In the genomic region with DNA sequence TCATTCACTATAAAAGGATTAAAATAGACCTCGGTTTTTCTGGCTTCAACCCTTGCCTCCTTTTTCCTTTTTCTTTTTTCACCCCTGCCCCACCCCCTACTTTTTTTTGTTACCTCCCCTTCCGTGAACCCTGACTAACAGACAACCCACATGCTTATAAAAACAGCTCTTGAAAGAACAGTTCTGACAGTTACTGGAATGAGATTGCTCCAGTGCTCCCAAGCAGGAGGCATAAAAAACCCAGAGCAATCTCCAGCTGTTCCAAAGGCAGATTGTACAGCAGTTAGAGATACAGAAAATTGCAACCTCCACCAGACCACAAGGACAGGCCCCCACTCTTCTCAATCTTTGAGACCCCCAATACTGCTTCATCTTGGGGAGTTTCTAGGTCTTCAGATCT, we compare ENCODE assay signal across 16 cellular contexts. TPM values are rescaled to one million over a fixed set of nuclear protein-coding genes. Genes with fewer than 3 reads are reported as not detected.
DNase-seq lines count a peak whose midpoint lies in the region; ATAC-seq and TF ChIP-seq lines count a peak whose summit lies in the region.
"Had no signal": no experiment of that assay in that cellular context is flagged by ENCODE, and none has a peak within 500 bp of the region (broad histone marks: within the 10 kb centered on the region; RNA-seq: fewer than 3 reads in every experiment).

No MANE protein-coding gene starts in this region.

- H3K4me2 ChIP-seq in mesendoderm (ENCODE audit: low read length) = no peak overlapping the region
- H3K4me2 ChIP-seq: BLaER1 treated with 17β-estradiol and CSF1 and Interleukin-3, amounts not matched to agents 10 nM and 100 nM had no signal

- no peak overlapping the region for H2AFZ ChIP-seq in ACC112 (ENCODE audit: low read length, unreplicated experiment)

- H3K36me3 ChIP-seq in ACC112 (ENCODE audit: insufficient read depth, low read length) (no peaks in the 10 kb centered on the region), adipocyte (ENCODE audit: control insufficient read depth, insufficient read depth, low read length, severe bottlenecking) (no peaks in the 10 kb centered on the region), mesendoderm (ENCODE audit: control insufficient read depth, insufficient read depth, low read length) (no peaks in the 10 kb centered on the region), HAP-1 (replicated peaks) (no peaks in the 10 kb centered on the region)
- H3K36me3 ChIP-seq: BLaER1 treated with 17β-estradiol and CSF1 and Interleukin-3, amounts not matched to agents 10 nM and 100 nM had no signal

- ATAC-seq in GM19023 (IDR thresholded peaks at IDR 0.05; ENCODE audit: unreplicated experiment) = no peak
- ATAC-seq: HCT116 had no signal

- H3K79me1 ChIP-seq in mesendoderm (ENCODE audit: low read length) = no peaks in the 10 kb centered on the region

- DNase-seq in adipocyte (ENCODE audit: low read depth) = no peak
- peak; percentile 10 for DNase-seq in fibroblast of mammary gland (ENCODE audit: low read depth)
- DNase-seq in mesendoderm = no peak
- DNase-seq in NK-92 (lab: John Stamatoyannopoulos, UW; ENCODE audit: unreplicated experiment) = no peak
- no peak for DNase-seq in activated CD4-positive, alpha-beta T cell treated with anti-CD3 and anti-CD28 coated beads for 1 hour
- DNase-seq in HAP-1 (ENCODE audit: low spot score in 2 of 2) = no peak
- DNase-seq: 8988T; ACHN; CD4-positive, CD25-positive, alpha-beta regulatory T cell; DMS53; GF-D8; IMR-90 had no signal

- H3K79me2 ChIP-seq in ACC112 (ENCODE audit: control insufficient read depth, insufficient read depth, low read length, unreplicated experiment) (no peaks in the 10 kb centered on the region), mesendoderm (ENCODE audit: control insufficient read depth, insufficient read depth, low read length) (no peaks in the 10 kb centered on the region)

- H3K27me3 ChIP-seq in ACC112 (ENCODE audit: insufficient read depth, low read length) (peaks cover 50% of the 10 kb centered on the region), adipocyte (replicated peaks; ENCODE audit: control insufficient read depth, insufficient read depth, low read length) (peaks cover 30% of the 10 kb centered on the region), mesendoderm (ENCODE audit: insufficient read depth, low read length, poor library complexity) (no peaks in the 10 kb centered on the region), HAP-1 (ENCODE audit: low read depth) (no peaks in the 10 kb centered on the region)
- H3K27me3 ChIP-seq: BLaER1 treated with 17β-estradiol and CSF1 and Interleukin-3, amounts not matched to agents 10 nM and 100 nM had no signal

- no peak overlapping the region for H3K18ac ChIP-seq in mesendoderm (ENCODE audit: low read length)

- H3K23ac ChIP-seq in mesendoderm (ENCODE audit: low read length) = no peak overlapping the region

- H2BK120ac ChIP-seq in mesendoderm (ENCODE audit: low read depth, low read length) = no peak overlapping the region

- no peak for TF ChIP-seq CTCF in fibroblast of mammary gland (conservative IDR thresholded peaks at IDR 0.05; ENCODE audit: control insufficient read depth, insufficient read depth, low read depth, low read length)

- H2BK5ac ChIP-seq in mesendoderm (ENCODE audit: low read length) = no peak overlapping the region

- in situ Hi-C loops in HAP-1 (cut with MboI; ENCODE audit: low sequenced_read_pairs) = loop anchor here (10.0 kb wide), 1 partner anchor 635 kb away; no protein-coding TSS in a partner anchor

- no peak overlapping the region for H4K5ac ChIP-seq in mesendoderm (ENCODE audit: low read length)

- no peak overlapping the region for H3K27ac ChIP-seq in ACC112 (ENCODE audit: low read depth, low read length)
- no peak overlapping the region for H3K27ac ChIP-seq in mesendoderm (ENCODE audit: low read depth, low read length)
- H3K27ac ChIP-seq: BLaER1 treated with 17β-estradiol and CSF1 and Interleukin-3, amounts not matched to agents 10 nM and 100 nM had no signal

- H3K4me1 ChIP-seq in ACC112 (ENCODE audit: control insufficient read depth, insufficient read depth, low read length, unreplicated experiment) (no peaks in the 10 kb centered on the region), adipocyte (ENCODE audit: control insufficient read depth, insufficient read depth, low read length) (peaks cover 8% of the 10 kb centered on the region), mesendoderm (ENCODE audit: control insufficient read depth, low read depth, low read length) (peaks cover 5% of the 10 kb centered on the region), HAP-1 (no peaks in the 10 kb centered on the region; the same call in 1 of the 2 replicates)

- no peak overlapping the region for H3K4ac ChIP-seq in mesendoderm (ENCODE audit: low read depth, low read length)

- no peak overlapping the region for H2AK5ac ChIP-seq in mesendoderm (ENCODE audit: low read length)

- peak overlapping the region; percentile 33 for H3K4me3 ChIP-seq in ACC112 (ENCODE audit: low read depth, low read length)
- H3K4me3 ChIP-seq in adipocyte (ENCODE audit: low read length) = peak overlapping the region; percentile 36
- H3K4me3 ChIP-seq in fibroblast of mammary gland (ENCODE audit: control insufficient read depth, low read depth, low read length) = no peak overlapping the region
- no peak overlapping the region for H3K4me3 ChIP-seq in mesendoderm (ENCODE audit: low read length)
- H3K4me3 ChIP-seq in HAP-1 = no peak overlapping the region
- H3K4me3 ChIP-seq: BLaER1 treated with 17β-estradiol and CSF1 and Interleukin-3, amounts not matched to agents 10 nM and 100 nM had no signal

- H3K56ac ChIP-seq in mesendoderm (ENCODE audit: low read length) = no peak overlapping the region

- no peaks in the 10 kb centered on the region for H3K9me3 ChIP-seq in adipocyte (ENCODE audit: control insufficient read depth, low read length)
- no peaks in the 10 kb centered on the region for H3K9me3 ChIP-seq in HAP-1
- H3K9me3 ChIP-seq: BLaER1 treated with 17β-estradiol and CSF1 and Interleukin-3, amounts not matched to agents 10 nM and 100 nM had no signal

- peak overlapping the region; percentile 96 for H2BK15ac ChIP-seq in mesendoderm (replicated peaks; ENCODE audit: low read depth)

- peak overlapping the region; percentile 10 for H3K9ac ChIP-seq in adipocyte (ENCODE audit: low read length)
- H3K9ac ChIP-seq in mesendoderm (ENCODE audit: low read length) = no peak overlapping the region
- H3K9ac ChIP-seq: BLaER1 treated with 17β-estradiol and CSF1 and Interleukin-3, amounts not matched to agents 10 nM and 100 nM had no signal

- WGBS in mesendoderm (ENCODE audit: extremely low coverage, insufficient coverage, low lambda C conversion rate) = no CpG with 5 or more reads among the region's 2 CpGs

- no peak overlapping the region for H4K8ac ChIP-seq in mesendoderm (ENCODE audit: low read depth, low read length)

RNA-seq across cellular contexts. Expression of a gene that starts 29.9 kb away (rescaled TPM):
- polyA plus RNA-seq in mesendoderm (2013, experiment 1 of 2) = 11.6 TPM
- 11.9 TPM for polyA plus RNA-seq in mesendoderm (2013, experiment 2 of 2)

Comparison
In these comparisons a context has a peak if more than half of its experiments do, and no peak if none do; other contexts are left out.
1. H3K4me3 ChIP-seq: peak in ACC112 (single experiment) and adipocyte (single experiment); none in fibroblast of mammary gland (single experiment), mesendoderm (single experiment) and HAP-1 (single experiment).